Comparison of ENCODE assay signal across 9 cellular contexts in genomic region chr6:113645576-113645970, GRCh38.
A peak's percentile ranks its signal among the peaks of the same experiment; 100 is the strongest.
DNase-seq lines count a peak whose midpoint lies in the region; ATAC-seq and TF ChIP-seq lines count a peak whose summit lies in the region.
"Had no signal": no experiment of that assay in that cellular context is flagged by ENCODE, and none has a peak within 500 bp of the region (broad histone marks: within the 10 kb centered on the region; RNA-seq: fewer than 3 reads in every experiment).

No MANE protein-coding gene starts in this region.

- H4K20me1 ChIP-seq in smooth muscle cell (ENCODE audit: low read depth): no peaks in the 10 kb centered on the region

- H3K27me3 ChIP-seq in SJSA1 (replicated peaks) (no peaks in the 10 kb centered on the region), smooth muscle cell (ENCODE audit: low read depth) (no peaks in the 10 kb centered on the region)

- 28% methylated on average over 4 of the region's 4 CpGs for WGBS in smooth muscle cell (ENCODE audit: low lambda C conversion rate)

- H3K27ac ChIP-seq in SJSA1 (peak overlapping the region; percentile 82), smooth muscle cell (ENCODE audit: low read depth) (peak overlapping the region; percentile 98)

- H3K36me3 ChIP-seq in SJSA1 (no peaks in the 10 kb centered on the region), smooth muscle cell (ENCODE audit: low read depth) (no peaks in the 10 kb centered on the region)

- peak overlapping the region; percentile 91 for H3K9ac ChIP-seq in smooth muscle cell (ENCODE audit: low read depth)

- DNase-seq in SJSA1 (ENCODE audit: low read depth in 1 of 2, low spot score in 2 of 2) (peak; percentile 69 to 73), fibroblast of villous mesenchyme (ENCODE audit: low read depth) (peak; percentile 90), smooth muscle cell (lab: John Stamatoyannopoulos, UW; ENCODE audit: unreplicated experiment) (no peak), cerebellar cortex (ENCODE audit: low spot score) (no peak)
- DNase-seq in activated CD8-positive, alpha-beta memory T cell treated with anti-CD3 and anti-CD28 coated beads, Interleukin-2, amount 50 U/mL, for 4 hours: no peak
- DNase-seq: activated CD8-positive, alpha-beta memory T cell treated with anti-CD3 and anti-CD28 coated beads, Interleukin-2, amount 50 U/mL, for 48 hours had no signal

- ATAC-seq in GM18867 (IDR thresholded peaks at IDR 0.05; ENCODE audit: unreplicated experiment): peak; percentile 17
- no peak for ATAC-seq in GM18519 (IDR thresholded peaks at IDR 0.05; ENCODE audit: low FRiP score, unreplicated experiment)
- ATAC-seq in HG03108 (IDR thresholded peaks at IDR 0.05; ENCODE audit: unreplicated experiment): no peak

- H3K4me3 ChIP-seq in SJSA1: no peak overlapping the region
- H3K4me3 ChIP-seq in fibroblast of villous mesenchyme (ENCODE audit: low read depth, low read length): no peak overlapping the region
- H3K4me3 ChIP-seq in smooth muscle cell: no peak overlapping the region

- H2AFZ ChIP-seq in smooth muscle cell (ENCODE audit: low read depth): no peak overlapping the region

- no peaks in the 10 kb centered on the region for H3K79me2 ChIP-seq in smooth muscle cell (ENCODE audit: low read depth)

- H3K4me2 ChIP-seq in smooth muscle cell: peak overlapping the region; percentile 56

- no peak for TF ChIP-seq CTCF in fibroblast of villous mesenchyme (IDR thresholded peaks at IDR 0.05; ENCODE audit: insufficient read depth, low read depth, low read length)
- no peak for TF ChIP-seq CTCF in smooth muscle cell (IDR thresholded peaks at IDR 0.05; ENCODE audit: borderline replicate concordance, insufficient read depth, poor library complexity, severe bottlenecking)

- H3F3A ChIP-seq in smooth muscle cell (ENCODE audit: low read depth): peaks cover 19% of the 10 kb centered on the region

- H3K4me1 ChIP-seq in SJSA1 (replicated peaks): peaks cover 43% of the 10 kb centered on the region
- H3K4me1 ChIP-seq in smooth muscle cell (ENCODE audit: low read depth): peaks cover 20% of the 10 kb centered on the region

- H3K9me3 ChIP-seq in SJSA1 (replicated peaks) (no peaks in the 10 kb centered on the region), smooth muscle cell (replicated peaks; ENCODE audit: low read depth) (no peaks in the 10 kb centered on the region)

Comparison
In these comparisons a context has a peak if more than half of its experiments do, and no peak if none do; other contexts are left out.
1. DNase-seq: peak in SJSA1 (2 of 2) and fibroblast of villous mesenchyme (single experiment); none in smooth muscle cell (single experiment), activated CD8-positive, alpha-beta memory T cell treated with anti-CD3 and anti-CD28 coated beads, Interleukin-2, amount 50 U/mL, for 4 hours (single experiment) and cerebellar cortex (single experiment).